16 cellular contexts compared by ENCODE assay signal in the genomic region with DNA sequence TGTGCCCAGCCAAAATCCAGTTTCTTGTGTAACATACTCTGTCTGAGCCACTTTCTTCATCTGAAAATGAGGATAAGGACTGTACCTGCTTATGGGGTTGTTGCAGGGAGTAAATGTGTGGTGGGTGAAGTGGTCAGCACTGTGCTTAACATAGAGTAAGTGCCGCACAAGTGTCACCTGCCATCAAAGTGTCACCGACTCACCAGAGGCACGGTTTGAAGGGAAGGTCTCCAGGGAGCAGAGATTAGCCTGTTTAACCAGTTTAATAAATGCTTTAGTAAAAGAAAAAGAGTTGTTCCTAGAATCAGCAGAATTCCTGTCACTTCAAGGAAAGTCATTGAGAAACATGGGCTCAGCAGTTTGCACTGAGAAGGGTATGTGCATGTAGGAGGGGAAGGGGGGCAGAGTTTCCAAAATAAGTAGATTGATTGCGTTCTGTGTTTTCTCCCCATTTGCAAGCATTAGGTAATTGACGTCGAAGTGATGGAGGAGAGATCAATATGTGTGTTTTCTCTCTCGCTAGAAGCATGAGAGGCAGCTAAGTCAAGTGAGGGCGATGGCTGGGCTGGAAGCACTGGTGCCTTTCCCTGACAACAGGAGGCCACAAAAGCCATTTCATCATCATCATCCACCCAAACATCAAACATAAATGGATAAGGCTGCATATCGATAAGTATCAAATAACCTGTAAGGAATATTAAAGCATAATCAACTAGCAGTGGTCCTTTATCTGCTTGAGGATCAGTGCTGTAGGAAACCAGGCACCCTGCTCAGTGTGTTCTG. TPM values are rescaled to one million over a fixed set of nuclear protein-coding genes. Genes with fewer than 3 reads are reported as not detected.
DNase-seq lines count a peak whose midpoint lies in the region; ATAC-seq and TF ChIP-seq lines count a peak whose summit lies in the region.
"Had no signal": no experiment of that assay in that cellular context is flagged by ENCODE, and none has a peak within 500 bp of the region (broad histone marks: within the 10 kb centered on the region; RNA-seq: fewer than 3 reads in every experiment).

No MANE protein-coding gene starts in this region.

- H3K27me3 ChIP-seq in esophagus squamous epithelium (no peaks in the 10 kb centered on the region), lung (ENCODE audit: control insufficient read depth, insufficient read depth) (no peaks in the 10 kb centered on the region), upper lobe of left lung (no peaks in the 10 kb centered on the region), right cardiac atrium (ENCODE audit: control insufficient read depth, insufficient read depth) (no peaks in the 10 kb centered on the region)
- H3K27me3 ChIP-seq: MG63 had no signal

- TF ChIP-seq EP300 in upper lobe of left lung (IDR thresholded peaks at IDR 0.05) = peak in 2 of 4 donors; percentile 29 to 42

- TF ChIP-seq CTCF in esophagus squamous epithelium (IDR thresholded peaks at IDR 0.05) = no peak
- TF ChIP-seq CTCF in lung (IDR thresholded peaks at IDR 0.05; ENCODE audit: control extremely low read depth, extremely low read depth) = no peak
- no peak for TF ChIP-seq CTCF in upper lobe of left lung (IDR thresholded peaks at IDR 0.05)

- TF ChIP-seq POLR2A in esophagus squamous epithelium (IDR thresholded peaks at IDR 0.05) (no peak), upper lobe of left lung (IDR thresholded peaks at IDR 0.05) (peak in 1 of 4 donors; percentile 40)

- intact Hi-C loops in esophagus squamous epithelium (cut with DNase I) (no loop called here), right cardiac atrium (cut with DNase I) (no loop called here)

- H3K4me1 ChIP-seq in esophagus squamous epithelium = peaks cover 36 to 79% (median 48%) of the 10 kb centered on the region in 3 donors
- H3K4me1 ChIP-seq in lung (ENCODE audit: control insufficient read depth in 2 of 2, insufficient read depth in 2 of 2, low read length in 2 of 2) = peaks cover 0 to 8% of the 10 kb centered on the region in 2 donors
- H3K4me1 ChIP-seq in upper lobe of left lung = peaks cover 29 to 66% (median 38%) of the 10 kb centered on the region in 4 donors
- H3K4me1 ChIP-seq in right cardiac atrium (ENCODE audit: control insufficient read depth, insufficient read depth, low read length) = peaks cover 3% of the 10 kb centered on the region

- no peak overlapping the region for H3K4me3 ChIP-seq in esophagus squamous epithelium
- no peak overlapping the region for H3K4me3 ChIP-seq in lung
- no peak overlapping the region for H3K4me3 ChIP-seq in upper lobe of left lung
- no peak overlapping the region for H3K4me3 ChIP-seq in right cardiac atrium (ENCODE audit: low read length)
- H3K4me3 ChIP-seq: MG63 had no signal

- peak; percentile 4 for DNase-seq in NCI-H510A (lab: John Stamatoyannopoulos, UW)
- no peak for DNase-seq in esophagus squamous epithelium (lab: John Stamatoyannopoulos, UW)
- DNase-seq in lung (ENCODE audit: low spot score) = peak; percentile 66
- DNase-seq in upper lobe of left lung = peak in 1 of 2 donors; percentile 85
- no peak for DNase-seq in HK-2 (ENCODE audit: unreplicated experiment)
- DNase-seq in KBM-7 = no peak
- DNase-seq in right cardiac atrium = no peak
- DNase-seq: COR-L47, Karpas-422, MG63, NCI-H1092 treated with DMSO at 0.1 percent for 48 hours, NCI-H2081 treated with DMSO at 0.1 percent for 48 hours, NCI-H226, OCI-M1, RPMI8226 had no signal

- H3K36me3 ChIP-seq in esophagus squamous epithelium = no peaks in the 10 kb centered on the region
- no peaks in the 10 kb centered on the region for H3K36me3 ChIP-seq in lung (ENCODE audit: control insufficient read depth in 2 of 2, insufficient read depth in 2 of 2, low read length in 2 of 2)
- no peaks in the 10 kb centered on the region for H3K36me3 ChIP-seq in upper lobe of left lung
- H3K36me3 ChIP-seq: MG63 had no signal

- 74 to 92% methylated on average over 8 to 9 of the region's 9 CpGs for WGBS in esophagus squamous epithelium, 2 donors
- 72 to 86% methylated on average over 9 of the region's 9 CpGs for WGBS in lung, 2 donors
- 66 to 77% methylated on average over 9 of the region's 9 CpGs for WGBS in upper lobe of left lung, 2 donors
- 83% methylated on average over 9 of the region's 9 CpGs for WGBS in right cardiac atrium

- peak overlapping the region; percentile 60 to 82 (median 67) for H3K27ac ChIP-seq in esophagus squamous epithelium
- peak overlapping the region in 1 of 2 donors; percentile 52 for H3K27ac ChIP-seq in lung (ENCODE audit: low read depth in 1 of 2, low read length in 1 of 2)
- H3K27ac ChIP-seq in upper lobe of left lung = peak overlapping the region; percentile 68 to 82 (median 78)
- H3K27ac ChIP-seq in right cardiac atrium (ENCODE audit: low read length) = no peak overlapping the region
- H3K27ac ChIP-seq: C4-2B had no signal

- H3K9me3 ChIP-seq in esophagus squamous epithelium (no peaks in the 10 kb centered on the region), lung (ENCODE audit: control insufficient read depth in 2 of 2, insufficient read depth in 1 of 2, low read length in 1 of 2) (peaks cover 0 to 3% of the 10 kb centered on the region in 2 donors), upper lobe of left lung (no peaks in the 10 kb centered on the region), right cardiac atrium (ENCODE audit: control insufficient read depth, low read length) (no peaks in the 10 kb centered on the region)
- H3K9me3 ChIP-seq: MG63 had no signal

- ATAC-seq in lung (ENCODE audit: insufficient read depth, low FRiP score) (no peak), upper lobe of left lung (ENCODE audit: low FRiP score in 2 of 2) (peak in 1 of 2 donors; percentile 43), right cardiac atrium (no peak)

- in situ Hi-C loops in KBM-7 (cut with MboI; ENCODE audit: low pct_unique_long_range_greater_than_20kb, low sequenced_read_pairs) = no loop called here

RNA-seq across cellular contexts. Expression of a gene that starts 19.1 kb away (rescaled TPM):
- total RNA-seq in esophagus squamous epithelium (10 to 100 TPM in 1 of 4 donors, 1 to 10 TPM in 3; 4.0 to 15.3 (median 7.8) TPM), lung (10 to 100 TPM; 69.7 to 86.1 TPM), upper lobe of left lung (100 to 1,000 TPM in 2 of 6 donors, 10 to 100 TPM in 4; 40.3 to 150 (median 59.7) TPM), right cardiac atrium (10 to 100 TPM in 1 of 4 donors, 1 to 10 TPM in 3; 2.0 to 10.1 (median 3.7) TPM)
- polyA plus RNA-seq in lung (100 to 1,000 TPM in 1 of 2 donors, 10 to 100 TPM in 1; 72.0 to 101 TPM), right cardiac atrium (2.3 TPM)

Comparison
In these comparisons a context has a peak if more than half of its experiments do, and no peak if none do; other contexts are left out.
1. DNase-seq: peak in NCI-H510A (single experiment) and lung (single experiment); none in esophagus squamous epithelium (single experiment), HK-2 (single experiment), KBM-7 (single experiment) and right cardiac atrium (0 of 3).